In the genomic region with DNA sequence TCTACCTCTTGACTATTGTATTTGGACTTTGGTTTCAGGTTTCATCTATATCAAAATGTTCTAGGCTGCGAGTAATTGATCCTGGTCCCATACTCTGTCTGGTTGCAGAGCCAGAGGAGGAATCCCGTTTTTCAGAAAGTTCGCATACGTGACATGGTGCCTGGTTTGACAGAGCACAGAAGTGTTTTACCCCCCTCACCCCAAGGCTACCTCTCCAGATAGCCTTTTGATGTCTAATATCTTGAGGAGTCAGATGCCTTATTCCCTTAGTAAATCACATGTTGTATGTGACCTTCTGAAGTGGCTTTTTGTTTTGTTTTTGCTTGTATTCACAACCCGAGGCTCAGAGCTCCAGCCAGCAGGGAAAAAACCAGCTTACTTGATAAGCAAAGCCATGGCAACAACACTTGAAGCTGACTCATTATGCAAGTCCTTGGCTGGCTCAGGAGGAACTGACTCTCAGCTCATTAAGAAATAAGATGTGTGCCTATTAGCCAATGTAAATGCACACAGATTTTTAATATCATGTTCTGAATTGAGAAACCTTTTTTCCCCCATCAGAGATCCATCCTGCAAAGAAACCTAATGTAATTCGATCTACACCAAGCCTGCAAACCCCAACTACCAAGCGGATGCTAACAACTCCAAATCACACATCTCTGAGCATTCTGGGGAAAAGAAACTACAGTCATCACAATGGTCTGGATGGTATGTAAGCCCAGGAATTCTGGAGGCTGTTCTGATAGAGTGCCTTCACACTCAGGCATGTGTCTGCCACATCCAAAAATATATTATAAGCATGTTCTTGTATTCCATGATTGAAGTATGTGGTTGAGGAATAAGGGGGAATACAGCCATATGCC, we compare ENCODE assay signal across 8 cellular contexts. TPM values are rescaled to one million over a fixed set of nuclear protein-coding genes. Genes with fewer than 3 reads are reported as not detected.
A peak's percentile ranks its signal among the peaks of the same experiment; 100 is the strongest.
DNase-seq lines count a peak whose midpoint lies in the region; ATAC-seq and TF ChIP-seq lines count a peak whose summit lies in the region.

No MANE protein-coding gene starts in this region.

- DNase-seq in activated CD4-positive, alpha-beta T cell treated with anti-CD3 and anti-CD28 coated beads, Interleukin-2, amount 10 ng/mL, durations not matched to agents 24 days and 14 days = peak; percentile 78
- DNase-seq in activated CD4-positive, alpha-beta T cell treated with anti-CD3 and anti-CD28 coated beads, Interleukin-2, amount 50 U/mL, for 4 hours = no peak
- peak; percentile 11 for DNase-seq in LNCaP clone FGC (ENCODE audit: low read depth)
- DNase-seq in activated T-helper 2 cell treated with anti-CD3 and anti-CD28 coated beads, Interferon-gamma antibody, Interleukin-2, Interleukin-4, amounts not matched to agents 10 μg/mL and 5 μg/mL and 100 μg/mL, durations not matched to agents 14 hours and 24 hours and 36 hours (ENCODE audit: low spot score) = peak; percentile 41
- DNase-seq in right cardiac atrium = peak; percentile 55 to 80 (median 69)
- DNase-seq in stimulated activated naive CD8-positive, alpha-beta T cell treated with anti-CD3 and anti-CD28 coated beads, Interleukin-15, Interleukin-2, amounts not matched to agents 100 U/mL and 50 U/mL, for 24 hours = peak; percentile 22
- DNase-seq in NCI-H146 treated with DMSO at 0.1 percent for 48 hours (lab: John Stamatoyannopoulos, UW; ENCODE audit: unreplicated experiment) = no peak

- peaks cover 12% of the 10 kb centered on the region for H3K36me3 Mint-ChIP-seq in activated CD4-positive, alpha-beta T cell treated with anti-CD3 and anti-CD28 coated beads, Interleukin-2, amount 10 ng/mL, durations not matched to agents 24 days and 14 days (ENCODE audit: low read depth)
- peaks cover 15% of the 10 kb centered on the region for H3K36me3 Mint-ChIP-seq in activated T-helper 2 cell treated with anti-CD3 and anti-CD28 coated beads, Interferon-gamma antibody, Interleukin-2, Interleukin-4, amounts not matched to agents 10 μg/mL and 5 μg/mL and 100 μg/mL, durations not matched to agents 14 hours and 24 hours and 36 hours (ENCODE audit: low read depth)

- H3K27ac Mint-ChIP-seq in activated CD4-positive, alpha-beta T cell treated with anti-CD3 and anti-CD28 coated beads, Interleukin-2, amount 10 ng/mL, durations not matched to agents 24 days and 14 days = peak overlapping the region; percentile 70
- H3K27ac Mint-ChIP-seq in activated T-helper 2 cell treated with anti-CD3 and anti-CD28 coated beads, Interferon-gamma antibody, Interleukin-2, Interleukin-4, amounts not matched to agents 10 μg/mL and 5 μg/mL and 100 μg/mL, durations not matched to agents 14 hours and 24 hours and 36 hours = peak overlapping the region; percentile 72

- TF ChIP-seq CTCF in LNCaP clone FGC (IDR thresholded peaks at IDR 0.05; ENCODE audit: control insufficient read depth, extremely low read depth, insufficient read depth) = no peak

- intact Hi-C loops in activated CD4-positive, alpha-beta T cell treated with anti-CD3 and anti-CD28 coated beads, Interleukin-2, amount 10 ng/mL, durations not matched to agents 24 days and 14 days (cut with micrococcal nuclease) = loop anchor here (2.0 kb wide), 1 partner anchor 74 kb away; no protein-coding TSS in a partner anchor
- intact Hi-C loops in activated T-helper 2 cell treated with anti-CD3 and anti-CD28 coated beads, Interferon-gamma antibody, Interleukin-2, Interleukin-4, amounts not matched to agents 10 μg/mL and 5 μg/mL and 100 μg/mL, durations not matched to agents 14 hours and 24 hours and 36 hours (cut with micrococcal nuclease) = no loop called here
- intact Hi-C loops in right cardiac atrium (cut with DNase I) = no loop called here

- H3K9me3 Mint-ChIP-seq in activated CD4-positive, alpha-beta T cell treated with anti-CD3 and anti-CD28 coated beads, Interleukin-2, amount 10 ng/mL, durations not matched to agents 24 days and 14 days = no peaks in the 10 kb centered on the region
- H3K9me3 Mint-ChIP-seq in activated T-helper 2 cell treated with anti-CD3 and anti-CD28 coated beads, Interferon-gamma antibody, Interleukin-2, Interleukin-4, amounts not matched to agents 10 μg/mL and 5 μg/mL and 100 μg/mL, durations not matched to agents 14 hours and 24 hours and 36 hours = no peaks in the 10 kb centered on the region

- 48% methylated on average over 7 of the region's 7 CpGs for WGBS in right cardiac atrium

- H3K4me3 ChIP-seq in LNCaP clone FGC (ENCODE audit: low read depth, low read length) (no peak overlapping the region), right cardiac atrium (ENCODE audit: low read length) (no peak overlapping the region)

- H3K27me3 ChIP-seq in right cardiac atrium (ENCODE audit: control insufficient read depth, insufficient read depth) = no peaks in the 10 kb centered on the region

- no peaks in the 10 kb centered on the region for H3K4me1 ChIP-seq in right cardiac atrium (ENCODE audit: control insufficient read depth, insufficient read depth, low read length)

- no peaks in the 10 kb centered on the region for H3K27me3 Mint-ChIP-seq in activated CD4-positive, alpha-beta T cell treated with anti-CD3 and anti-CD28 coated beads, Interleukin-2, amount 10 ng/mL, durations not matched to agents 24 days and 14 days
- H3K27me3 Mint-ChIP-seq in activated T-helper 2 cell treated with anti-CD3 and anti-CD28 coated beads, Interferon-gamma antibody, Interleukin-2, Interleukin-4, amounts not matched to agents 10 μg/mL and 5 μg/mL and 100 μg/mL, durations not matched to agents 14 hours and 24 hours and 36 hours (ENCODE audit: low read depth) = no peaks in the 10 kb centered on the region

- H3K4me1 Mint-ChIP-seq in activated CD4-positive, alpha-beta T cell treated with anti-CD3 and anti-CD28 coated beads, Interleukin-2, amount 10 ng/mL, durations not matched to agents 24 days and 14 days = peaks cover 11% of the 10 kb centered on the region
- peaks cover 18% of the 10 kb centered on the region for H3K4me1 Mint-ChIP-seq in activated T-helper 2 cell treated with anti-CD3 and anti-CD28 coated beads, Interferon-gamma antibody, Interleukin-2, Interleukin-4, amounts not matched to agents 10 μg/mL and 5 μg/mL and 100 μg/mL, durations not matched to agents 14 hours and 24 hours and 36 hours (ENCODE audit: low read depth)

- ATAC-seq in GM21825 (IDR thresholded peaks at IDR 0.05; ENCODE audit: unreplicated experiment) (peak; percentile 94), right cardiac atrium (peak; percentile 90 to 95)
- peak; percentile 85 for ATAC-seq in stimulated activated naive CD8-positive, alpha-beta T cell treated with anti-CD3 and anti-CD28 coated beads, Interleukin-15, Interleukin-2, amounts not matched to agents 100 U/mL and 50 U/mL, for 24 hours

- H3K4me3 Mint-ChIP-seq in activated CD4-positive, alpha-beta T cell treated with anti-CD3 and anti-CD28 coated beads, Interleukin-2, amount 10 ng/mL, durations not matched to agents 24 days and 14 days = peak overlapping the region; percentile 11
- H3K4me3 Mint-ChIP-seq in activated T-helper 2 cell treated with anti-CD3 and anti-CD28 coated beads, Interferon-gamma antibody, Interleukin-2, Interleukin-4, amounts not matched to agents 10 μg/mL and 5 μg/mL and 100 μg/mL, durations not matched to agents 14 hours and 24 hours and 36 hours (ENCODE audit: low read depth) = no peak overlapping the region

- no peaks in the 10 kb centered on the region for H3K9me3 ChIP-seq in right cardiac atrium (ENCODE audit: control insufficient read depth, low read length)

- no peak overlapping the region for H3K27ac ChIP-seq in right cardiac atrium (ENCODE audit: low read length)

RNA-seq across cellular contexts. Expression of a gene that starts 41.4 kb away (rescaled TPM):
- total RNA-seq in activated CD4-positive, alpha-beta T cell treated with anti-CD3 and anti-CD28 coated beads, Interleukin-2, amount 10 ng/mL, durations not matched to agents 24 days and 14 days = 0.19 and 0.43 TPM in 2 replicates
- 1.1 and 1.3 TPM in 2 replicates for total RNA-seq in activated T-helper 2 cell treated with anti-CD3 and anti-CD28 coated beads, Interferon-gamma antibody, Interleukin-2, Interleukin-4, amounts not matched to agents 10 μg/mL and 5 μg/mL and 100 μg/mL, durations not matched to agents 14 hours and 24 hours and 36 hours
- total RNA-seq in right cardiac atrium = 1 to 10 TPM in 1 of 4 donors, under 1 TPM in 3; 0.66 to 1.6 (median 0.83) TPM
- polyA plus RNA-seq in right cardiac atrium = 0.68 TPM

Comparison
In these comparisons a context has a peak if more than half of its experiments do, and no peak if none do; other contexts are left out.
1. DNase-seq: peak in activated CD4-positive, alpha-beta T cell treated with anti-CD3 and anti-CD28 coated beads, Interleukin-2, amount 10 ng/mL, durations not matched to agents 24 days and 14 days (single experiment), LNCaP clone FGC (single experiment), activated T-helper 2 cell treated with anti-CD3 and anti-CD28 coated beads, Interferon-gamma antibody, Interleukin-2, Interleukin-4, amounts not matched to agents 10 μg/mL and 5 μg/mL and 100 μg/mL, durations not matched to agents 14 hours and 24 hours and 36 hours (single experiment), right cardiac atrium (3 of 3) and stimulated activated naive CD8-positive, alpha-beta T cell treated with anti-CD3 and anti-CD28 coated beads, Interleukin-15, Interleukin-2, amounts not matched to agents 100 U/mL and 50 U/mL, for 24 hours (single experiment); none in activated CD4-positive, alpha-beta T cell treated with anti-CD3 and anti-CD28 coated beads, Interleukin-2, amount 50 U/mL, for 4 hours (0 of 2) and NCI-H146 treated with DMSO at 0.1 percent for 48 hours (single experiment).
2. Peak in every context shown above with its lines, with median percentiles within 50 percentile points of each other: ATAC-seq.